28 cellular contexts compared by ENCODE assay signal in genomic region chr13:113579686-113580085, GRCh38.
"Had no signal": no experiment of that assay in that cellular context is flagged by ENCODE, and none has a peak within 500 bp of the region (broad histone marks: within the 10 kb centered on the region; RNA-seq: fewer than 3 reads in every experiment).

No MANE protein-coding gene starts in this region.

- DNase-seq: activated CD4-positive, alpha-beta T cell treated with anti-CD3 and anti-CD28 coated beads for 1 hour; activated gamma-delta T cell treated with Interleukin-2 at 50 U/mL for 16 hours; activated naive CD4-positive, alpha-beta T cell treated with anti-CD3 and anti-CD28 coated beads, Interleukin-2, amount 50 U/mL, for 16 hours; amniotic stem cell; central memory CD4-positive, alpha-beta T cell; foreskin fibroblast; hypothalamus; left ventricle myocardium superior; mammary epithelial cell; naive B cell; nephron progenitor cell; pancreas; small intestine; stimulated activated CD4-positive, alpha-beta T cell treated with anti-CD3 and anti-CD28 coated beads, Interleukin-1b, Interleukin-23, amount 100 ng/mL, for 48 hours; stimulated activated CD4-positive, alpha-beta T cell treated with anti-CD3 and anti-CD28 coated beads, Interleukin-4, amount 100 ng/mL, for 4 hours; stimulated activated CD8-positive, alpha-beta memory T cell treated with anti-CD3 and anti-CD28 coated beads, Interleukin-4, amount 100 ng/mL, for 48 hours; substantia nigra; T-helper 17 cell; T1000; thyroid gland had no signal

- H3K4me3 ChIP-seq: heart left ventricle, pancreas, psoas muscle, sigmoid colon, thyroid gland had no signal

- H3K27ac ChIP-seq: heart left ventricle, neutrophil, pancreas, psoas muscle, sigmoid colon, thyroid gland had no signal

- ATAC-seq: esophagus mucosa; heart left ventricle; left ventricle myocardium superior; pancreas; psoas muscle; stimulated activated memory B cell treated with anti-CD40 and anti-IgM and Interleukin-4, amounts not matched to agents 10 μg/mL and 1 μg/mL and 100 μg/mL, for 72 hours; stimulated activated naive CD8-positive, alpha-beta T cell treated with anti-CD3 and anti-CD28 coated beads, Interleukin-15, amount 100 ng/mL, for 72 hours; T-helper 17 cell; WTC11 had no signal

- H3K4me1 ChIP-seq: heart left ventricle, pancreas, psoas muscle, thyroid gland had no signal

- H3K36me3 ChIP-seq: heart left ventricle, neutrophil, pancreas, sigmoid colon, thyroid gland had no signal

- H3K9me3 ChIP-seq: neutrophil, pancreas, thyroid gland had no signal

- H3K27me3 ChIP-seq: heart left ventricle, neutrophil, pancreas, sigmoid colon, thyroid gland had no signal
